In genomic region chr10:24209421-24209770, GRCh38 we compare ENCODE assay signal across 1 cellular context.
TF ChIP-seq lines count a peak whose summit lies in the region.

No MANE protein-coding gene starts in this region.

TF ChIP-seq in HepG2, 621 proteins besides CTCF, POLR2A, EP300 and RAD21 (continued from another document):
- no peak for TF ChIP-seq NR2F6 (IDR thresholded peaks at IDR 0.05)
- no peak for TF ChIP-seq NR2F6 (CRISPR knock-in tag; IDR thresholded peaks at IDR 0.05)
